ENCODE assay signal across 24 cellular contexts in the genomic region with DNA sequence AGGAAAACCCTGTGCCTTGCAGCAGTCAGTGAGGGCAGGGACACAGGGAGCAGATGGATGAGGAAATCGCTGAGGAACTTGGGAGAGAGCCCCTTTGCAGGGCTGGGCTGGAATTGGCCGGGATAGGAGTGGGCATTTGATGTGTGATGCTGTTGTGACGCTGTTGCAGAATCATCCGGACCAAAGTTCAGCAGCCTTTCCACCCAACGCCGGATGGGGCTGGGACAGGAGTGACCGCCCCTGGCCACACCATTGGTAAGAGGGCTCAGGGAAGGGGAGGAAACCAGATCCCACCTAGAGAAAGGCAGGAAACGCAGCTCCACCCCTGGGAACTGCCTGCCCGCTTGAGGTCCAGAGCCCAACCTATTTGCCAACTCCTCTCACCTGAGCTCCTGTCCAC. TPM values are rescaled to one million over a fixed set of nuclear protein-coding genes. Genes with fewer than 3 reads are reported as not detected.
DNase-seq lines count a peak whose midpoint lies in the region; ATAC-seq lines count a peak whose summit lies in the region.
"Had no signal": no experiment of that assay in that cellular context is flagged by ENCODE, and none has a peak within 500 bp of the region (broad histone marks: within the 10 kb centered on the region; RNA-seq: fewer than 3 reads in every experiment).

No MANE protein-coding gene starts in this region.

- DNase-seq in activated effector memory CD4-positive, alpha-beta T cell treated with anti-CD3 and anti-CD28 coated beads, Interleukin-2, amount 50 U/mL, for 16 hours, result peak; percentile 48
- no peak for DNase-seq in activated effector memory CD4-positive, alpha-beta T cell treated with Interleukin-2 at 50 U/mL for 16 hours
- DNase-seq in Daoy (ENCODE audit: low read depth), result peak; percentile 12
- DNase-seq in SW480 (ENCODE audit: low spot score), result peak; percentile 41
- peak; percentile 78 for DNase-seq in mesenteric fat pad (ENCODE audit: low spot score)
- DNase-seq in CD8-positive, alpha-beta memory T cell, result no peak
- no peak for DNase-seq in left colon
- DNase-seq in kidney glomerular epithelial cell (lab: John Stamatoyannopoulos, UW), result no peak
- DNase-seq: AML-193; C1 segment of cervical spinal cord; Calu3; CD4-positive, alpha-beta memory T cell; CD4-positive, CD25-positive, alpha-beta regulatory T cell; DMS79 treated with DMSO at 0.1 percent for 48 hours; EL; GDM1 had no signal

- H3K27me3 ChIP-seq in CD8-positive, alpha-beta memory T cell (ENCODE audit: insufficient read depth, low read length, poor library complexity, severe bottlenecking), result peaks cover 4% of the 10 kb centered on the region

- no peak overlapping the region for H3K27ac ChIP-seq in CD8-positive, alpha-beta memory T cell (ENCODE audit: low read depth, low read length)
- H3K27ac ChIP-seq: 22Rv1, A549, BLaER1 had no signal

- no peaks in the 10 kb centered on the region for H3K4me1 Mint-ChIP-seq in CD8-positive, alpha-beta memory T cell
- H3K4me1 Mint-ChIP-seq: B cell; CD14-positive monocyte; CD4-positive, CD25-positive, alpha-beta regulatory T cell had no signal

- no peaks in the 10 kb centered on the region for H3K36me3 ChIP-seq in CD8-positive, alpha-beta memory T cell (ENCODE audit: insufficient read depth, low read length)
- H3K36me3 ChIP-seq: BLaER1 had no signal

- no peaks in the 10 kb centered on the region for H3K9me3 Mint-ChIP-seq in CD8-positive, alpha-beta memory T cell
- H3K9me3 Mint-ChIP-seq: CD4-positive, alpha-beta memory T cell had no signal

- peaks cover 21 to 46% of the 10 kb centered on the region in 2 donors for H3K27me3 Mint-ChIP-seq in CD8-positive, alpha-beta memory T cell

- H3K4me3 ChIP-seq in CD8-positive, alpha-beta memory T cell (ENCODE audit: low read length), result no peak overlapping the region
- H3K4me3 ChIP-seq: A549, BLaER1, GM12878 had no signal

- no peak for ATAC-seq in left colon
- ATAC-seq: A549, GM12878 had no signal

- CTCF ChIA-PET in CD8-positive, alpha-beta memory T cell (lab: Charles Lee), result interaction anchor here (0.6 kb wide), 1 partner anchor 1321 kb away, joined by 3 read pairs; no protein-coding TSS in a partner anchor

- intact Hi-C loops in left colon (cut with DNase I, micrococcal nuclease), result no loop called here

- H3K9me3 ChIP-seq in CD8-positive, alpha-beta memory T cell (ENCODE audit: low read length), result no peaks in the 10 kb centered on the region
- H3K9me3 ChIP-seq: BLaER1, Caco-2 had no signal

- H3K27ac Mint-ChIP-seq in CD8-positive, alpha-beta memory T cell, result no peak overlapping the region
- H3K27ac Mint-ChIP-seq: B cell; CD14-positive monocyte; CD4-positive, alpha-beta memory T cell had no signal

- POLR2A ChIA-PET in CD8-positive, alpha-beta memory T cell (lab: Charles Lee), result no interaction called here

- no peaks in the 10 kb centered on the region for H3K36me3 Mint-ChIP-seq in CD8-positive, alpha-beta memory T cell
- H3K36me3 Mint-ChIP-seq: CD14-positive monocyte; CD4-positive, alpha-beta memory T cell had no signal

- no peaks in the 10 kb centered on the region for H3K4me1 ChIP-seq in CD8-positive, alpha-beta memory T cell (ENCODE audit: insufficient read depth, low read length)
- H3K4me1 ChIP-seq: A549, BLaER1, Caco-2 had no signal

- H3K4me3 Mint-ChIP-seq in CD8-positive, alpha-beta memory T cell, result no peak overlapping the region
- H3K4me3 Mint-ChIP-seq: B cell; CD14-positive monocyte; CD4-positive, alpha-beta memory T cell; CD4-positive, CD25-positive, alpha-beta regulatory T cell had no signal

RNA-seq across cellular contexts. Expression of gene PAX2, which starts 33.9 kb away (rescaled TPM):
- total RNA-seq in Daoy (2014; rRNA removed; shearing (Covaris generic)), result not detected in 2 replicates
- total RNA-seq in mesenteric fat pad (not detected), left colon (not detected)
- under 1 TPM in 1 of 2 experiments, not detected in 1; 0.04 TPM for total RNA-seq in CD8-positive, alpha-beta memory T cell
- not detected for polyA plus RNA-seq in CD8-positive, alpha-beta memory T cell
- total RNA-seq: A172; B cell; Calu3; CD4-positive, alpha-beta memory T cell; CD4-positive, CD25-positive, alpha-beta regulatory T cell; GM12878 had no signal
- polyA plus RNA-seq: CD14-positive monocyte; CD4-positive, alpha-beta memory T cell; GM12878 had no signal

Comparison
In these comparisons a context has a peak if more than half of its experiments do, and no peak if none do; other contexts are left out.
1. DNase-seq: peak in activated effector memory CD4-positive, alpha-beta T cell treated with anti-CD3 and anti-CD28 coated beads, Interleukin-2, amount 50 U/mL, for 16 hours (single experiment), Daoy (single experiment), SW480 (single experiment) and mesenteric fat pad (single experiment); none in activated effector memory CD4-positive, alpha-beta T cell treated with Interleukin-2 at 50 U/mL for 16 hours (single experiment), CD8-positive, alpha-beta memory T cell (0 of 5), left colon (0 of 2) and kidney glomerular epithelial cell (single experiment).